Comparison of ENCODE assay signal across 8 cellular contexts in the genomic region with DNA sequence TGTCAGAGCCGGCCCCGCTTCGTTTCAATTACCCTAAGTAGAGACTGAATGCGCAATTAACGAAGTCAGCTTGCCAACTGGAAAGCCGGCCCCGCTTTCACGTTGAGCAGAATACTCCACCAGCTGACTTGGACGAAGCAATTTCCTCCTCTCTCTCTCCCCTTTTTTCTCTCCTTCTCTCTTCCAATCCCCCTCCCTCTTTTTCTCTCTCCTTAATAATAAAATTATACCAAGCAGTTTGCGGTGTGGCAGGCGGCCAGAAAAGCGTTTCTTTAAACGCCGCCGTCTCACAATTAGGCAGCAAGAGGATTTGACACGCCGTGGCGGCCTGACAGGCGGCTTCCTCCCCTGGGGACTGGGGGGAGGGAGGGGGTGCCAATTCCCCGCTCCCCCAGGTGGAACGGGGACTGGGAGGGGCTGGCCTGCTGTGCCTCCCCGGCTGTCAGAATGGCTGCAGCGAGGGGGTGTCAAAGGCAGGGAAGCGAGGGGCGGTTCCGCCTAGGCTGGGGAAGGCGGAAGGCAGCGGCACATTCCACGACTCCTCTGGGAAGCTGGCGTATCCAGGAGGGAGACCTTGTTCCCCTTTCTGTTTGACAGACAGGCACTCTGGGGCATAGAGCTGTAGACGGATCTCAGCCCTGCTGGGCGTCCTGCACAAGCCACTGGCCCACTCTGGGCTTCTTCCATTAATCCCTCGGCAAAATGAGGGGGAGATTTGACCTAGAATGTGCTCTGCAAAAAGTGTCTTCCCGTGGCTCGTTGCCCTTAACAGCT. TPM values are rescaled to one million over a fixed set of nuclear protein-coding genes. Genes with fewer than 3 reads are reported as not detected.
DNase-seq lines count a peak whose midpoint lies in the region; ATAC-seq and TF ChIP-seq lines count a peak whose summit lies in the region.

No MANE protein-coding gene starts in this region.

- H2AFZ ChIP-seq in neural progenitor cell (replicated peaks): no peak overlapping the region

- peaks cover 57% of the 10 kb centered on the region for H3K4me1 ChIP-seq in neural progenitor cell

- H3K27ac ChIP-seq in neural progenitor cell: peak overlapping the region; percentile 79

- H3K4me1 Mint-ChIP-seq in activated CD8-positive, alpha-beta T cell treated with anti-CD3 and anti-CD28 coated beads, Interleukin-2, amount 10 ng/mL, durations not matched to agents 7 days and 5 days (ENCODE audit: low read depth): peaks cover 25% of the 10 kb centered on the region
- H3K4me1 Mint-ChIP-seq in neural progenitor cell: peaks cover 64% of the 10 kb centered on the region

- H3K36me3 Mint-ChIP-seq in activated CD8-positive, alpha-beta T cell treated with anti-CD3 and anti-CD28 coated beads, Interleukin-2, amount 10 ng/mL, durations not matched to agents 7 days and 5 days (ENCODE audit: low read depth): no peaks in the 10 kb centered on the region
- no peaks in the 10 kb centered on the region for H3K36me3 Mint-ChIP-seq in neural progenitor cell

- ATAC-seq in activated CD8-positive, alpha-beta T cell treated with anti-CD3 and anti-CD28 coated beads, Interleukin-2, amount 10 ng/mL, durations not matched to agents 7 days and 5 days: no peak
- ATAC-seq in HG02623 (IDR thresholded peaks at IDR 0.05; ENCODE audit: unreplicated experiment): no peak

- peaks cover 97% of the 10 kb centered on the region for H4K20me1 ChIP-seq in neural progenitor cell (ENCODE audit: low read depth)

- H3K27me3 Mint-ChIP-seq in activated CD8-positive, alpha-beta T cell treated with anti-CD3 and anti-CD28 coated beads, Interleukin-2, amount 10 ng/mL, durations not matched to agents 7 days and 5 days (ENCODE audit: low read depth): peaks cover 13% of the 10 kb centered on the region
- H3K27me3 Mint-ChIP-seq in neural progenitor cell (ENCODE audit: insufficient read depth, low read depth): peaks cover 5% of the 10 kb centered on the region

- peak overlapping the region; percentile 48 for H3K4me3 ChIP-seq in GM12875 (ENCODE audit: low read depth, low read length)
- peak overlapping the region; percentile 41 to 46 for H3K4me3 ChIP-seq in foreskin fibroblast (ENCODE audit: low read depth in 1 of 2, low read length in 2 of 2)
- H3K4me3 ChIP-seq in neural progenitor cell: peak overlapping the region; percentile 68

- peaks cover 16% of the 10 kb centered on the region for H3K79me2 ChIP-seq in neural progenitor cell (ENCODE audit: low read depth)

- POLR2A ChIA-PET in activated CD8-positive, alpha-beta T cell treated with anti-CD3 and anti-CD28 coated beads, Interleukin-2, amount 10 ng/mL, durations not matched to agents 7 days and 5 days (lab: Charles Lee): interaction anchor here (0.9 to 1.6 kb wide), 3 partner anchors 14 to 52 kb away, joined by 3 to 4 read pairs (median 3); a partner anchor contains a TSS

- TF ChIP-seq CTCF in GM12875 (IDR thresholded peaks at IDR 0.05; ENCODE audit: borderline replicate concordance, insufficient read depth, low read depth, low read length): no peak
- TF ChIP-seq CTCF in foreskin fibroblast (IDR thresholded peaks at IDR 0.05; ENCODE audit: low read depth, low read length): no peak
- no peak for TF ChIP-seq CTCF in neural progenitor cell (IDR thresholded peaks at IDR 0.05)

- H3K9ac ChIP-seq in neural progenitor cell: no peak overlapping the region

- peaks cover 64% of the 10 kb centered on the region for H3F3A ChIP-seq in neural progenitor cell (ENCODE audit: low read depth)

- no peaks in the 10 kb centered on the region for H3K36me3 ChIP-seq in neural progenitor cell

- H3K27me3 ChIP-seq in neural progenitor cell: peaks cover 19% of the 10 kb centered on the region

- CTCF ChIA-PET in activated CD8-positive, alpha-beta T cell treated with anti-CD3 and anti-CD28 coated beads, Interleukin-2, amount 10 ng/mL, durations not matched to agents 7 days and 5 days (lab: Charles Lee): interaction anchor here (0.9 to 1.4 kb wide), 3 partner anchors 9 to 104 kb away, joined by 3 to 4 read pairs (median 4); no protein-coding TSS in a partner anchor

- peak; percentile 47 for DNase-seq in NCI-H1092 (lab: John Stamatoyannopoulos, UW)
- DNase-seq in activated CD8-positive, alpha-beta T cell treated with anti-CD3 and anti-CD28 coated beads, Interleukin-2, amount 10 ng/mL, durations not matched to agents 7 days and 5 days: no peak
- peak in 1 of 2 donors; percentile 56 for DNase-seq in foreskin fibroblast
- peak; percentile 92 for DNase-seq in neural progenitor cell (ENCODE audit: low spot score)
- no peak for DNase-seq in mucosa of gallbladder (ENCODE audit: low spot score)
- DNase-seq in mesenteric fat pad (ENCODE audit: low spot score): no peak

- peak overlapping the region; percentile 64 for H3K4me3 Mint-ChIP-seq in activated CD8-positive, alpha-beta T cell treated with anti-CD3 and anti-CD28 coated beads, Interleukin-2, amount 10 ng/mL, durations not matched to agents 7 days and 5 days
- peak overlapping the region; percentile 87 for H3K4me3 Mint-ChIP-seq in neural progenitor cell

- H3K4me2 ChIP-seq in neural progenitor cell: peak overlapping the region; percentile 98

- H3K9me3 ChIP-seq in neural progenitor cell (ENCODE audit: low read depth): no peaks in the 10 kb centered on the region

- H3K27ac Mint-ChIP-seq in activated CD8-positive, alpha-beta T cell treated with anti-CD3 and anti-CD28 coated beads, Interleukin-2, amount 10 ng/mL, durations not matched to agents 7 days and 5 days: no peak overlapping the region
- peak overlapping the region; percentile 89 for H3K27ac Mint-ChIP-seq in neural progenitor cell

- H3K9me3 Mint-ChIP-seq in activated CD8-positive, alpha-beta T cell treated with anti-CD3 and anti-CD28 coated beads, Interleukin-2, amount 10 ng/mL, durations not matched to agents 7 days and 5 days (ENCODE audit: insufficient read depth): no peaks in the 10 kb centered on the region
- no peaks in the 10 kb centered on the region for H3K9me3 Mint-ChIP-seq in neural progenitor cell

RNA-seq across cellular contexts. Expression of a gene that starts 52.8 kb away (rescaled TPM):
- 100 to 1,000 TPM; 212 to 254 TPM for total RNA-seq in activated CD8-positive, alpha-beta T cell treated with anti-CD3 and anti-CD28 coated beads, Interleukin-2, amount 10 ng/mL, durations not matched to agents 7 days and 5 days
- total RNA-seq in neural progenitor cell (ENCODE audit: low replicate concordance): 12.7 and 41.0 TPM in 2 replicates
- 129 TPM for total RNA-seq in mucosa of gallbladder
- total RNA-seq in mesenteric fat pad: 39.9 TPM

Comparison
In these comparisons a context has a peak if more than half of its experiments do, and no peak if none do; other contexts are left out.
1. DNase-seq: peak in NCI-H1092 (single experiment) and neural progenitor cell (single experiment); none in activated CD8-positive, alpha-beta T cell treated with anti-CD3 and anti-CD28 coated beads, Interleukin-2, amount 10 ng/mL, durations not matched to agents 7 days and 5 days (single experiment), mucosa of gallbladder (single experiment) and mesenteric fat pad (single experiment).
2. Peak in every context shown above with its lines, with median percentiles within 50 percentile points of each other: H3K4me3 ChIP-seq.